In genomic region chr11:81963018-81963417, GRCh38 we compare ENCODE assay signal across 9 cellular contexts.
A peak's percentile ranks its signal among the peaks of the same experiment; 100 is the strongest.
DNase-seq lines count a peak whose midpoint lies in the region; ATAC-seq and TF ChIP-seq lines count a peak whose summit lies in the region.
"Had no signal": no experiment of that assay in that cellular context is flagged by ENCODE, and none has a peak within 500 bp of the region (broad histone marks: within the 10 kb centered on the region; RNA-seq: fewer than 3 reads in every experiment).

No MANE protein-coding gene starts in this region.

- H4K20me1 ChIP-seq in PC-3 (ENCODE audit: low read length) (no peaks in the 10 kb centered on the region), hepatocyte (ENCODE audit: insufficient read depth, poor library complexity, severe bottlenecking) (no peaks in the 10 kb centered on the region)

- H3K27ac ChIP-seq in C4-2B (no peak overlapping the region), PC-3 (ENCODE audit: low read length) (no peak overlapping the region), hepatocyte (no peak overlapping the region)
- H3K27ac ChIP-seq: SK-N-MC had no signal

- intact Hi-C loops in PC-3 (cut with micrococcal nuclease), result no loop called here

- POLR2A ChIA-PET in PC-3 (lab: Charles Lee; ENCODE audit: unreplicated experiment), result no interaction called here

- CTCF ChIA-PET in PC-3 (lab: Charles Lee), result no interaction called here

- H3K4me1 ChIP-seq in PC-3 (ENCODE audit: insufficient read depth, low read length) (no peaks in the 10 kb centered on the region), hepatocyte (ENCODE audit: insufficient read depth) (no peaks in the 10 kb centered on the region)

- BruUV-seq in PC-3 (replicated peaks; lab: Mats Ljungman, UMichigan), result no TSS peak

- H3K9ac ChIP-seq in PC-3 (ENCODE audit: low read length), result no peak overlapping the region

- peak; percentile 1 for DNase-seq in PC-3
- no peak for DNase-seq in hepatocyte (ENCODE audit: low spot score)
- DNase-seq in activated CD4-positive, CD25-positive, alpha-beta regulatory T cell treated with anti-CD3 and anti-CD28 coated beads, Interleukin-2, amount 50 U/mL, for 72 hours, result no peak
- DNase-seq in NCI-H2171 (lab: John Stamatoyannopoulos, UW), result no peak
- DNase-seq in T1000 (lab: John Stamatoyannopoulos, UW), result no peak

- H3K79me2 ChIP-seq in PC-3 (ENCODE audit: low read length) (no peaks in the 10 kb centered on the region), hepatocyte (no peaks in the 10 kb centered on the region)

- H3K4me2 ChIP-seq in PC-3 (ENCODE audit: low read length), result no peak overlapping the region
- H3K4me2 ChIP-seq in hepatocyte, result no peak overlapping the region

- H3K36me3 ChIP-seq in PC-3 (ENCODE audit: low read depth, low read length), result no peaks in the 10 kb centered on the region
- no peaks in the 10 kb centered on the region for H3K36me3 ChIP-seq in hepatocyte (replicated peaks; ENCODE audit: insufficient read depth, low read depth)

- no peaks in the 10 kb centered on the region for H3F3A ChIP-seq in PC-3 (ENCODE audit: low read length, unreplicated experiment)

- H3K9me3 ChIP-seq in PC-3 (ENCODE audit: low read length) (peaks cover 22% of the 10 kb centered on the region), hepatocyte (ENCODE audit: low read depth) (no peaks in the 10 kb centered on the region)

- WGBS in hepatocyte (ENCODE audit: low lambda C conversion rate, missing lambda C conversion rate), result 41% methylated on average over 3 of the region's 3 CpGs

- H3K4me3 ChIP-seq in PC-3 (ENCODE audit: low read length) (no peak overlapping the region), hepatocyte (no peak overlapping the region)
- H3K4me3 ChIP-seq: SK-N-MC had no signal

- TF ChIP-seq CTCF in C4-2B (conservative IDR thresholded peaks at IDR 0.05) (peak; percentile 68), PC-3 (conservative IDR thresholded peaks at IDR 0.05; ENCODE audit: low read depth, low read length) (peak; percentile 41), hepatocyte (IDR thresholded peaks at IDR 0.05; ENCODE audit: poor library complexity) (peak; percentile 28)

- H2AFZ ChIP-seq in PC-3 (ENCODE audit: low read length) (no peak overlapping the region), hepatocyte (no peak overlapping the region)

- ATAC-seq in GM19468 (IDR thresholded peaks at IDR 0.05; ENCODE audit: extremely low read depth, unreplicated experiment) (peak; percentile 17), PC-3 (no peak), GM18907 (IDR thresholded peaks at IDR 0.05; ENCODE audit: unreplicated experiment) (no peak)

- H3K27me3 ChIP-seq in PC-3 (ENCODE audit: low read length) (no peaks in the 10 kb centered on the region), hepatocyte (no peaks in the 10 kb centered on the region)

- H3K9me2 ChIP-seq in PC-3 (replicated peaks; ENCODE audit: low read length) (no peaks in the 10 kb centered on the region), hepatocyte (replicated peaks; ENCODE audit: insufficient read depth) (no peaks in the 10 kb centered on the region)
